Comparison of ENCODE assay signal across 12 cellular contexts in the genomic region with DNA sequence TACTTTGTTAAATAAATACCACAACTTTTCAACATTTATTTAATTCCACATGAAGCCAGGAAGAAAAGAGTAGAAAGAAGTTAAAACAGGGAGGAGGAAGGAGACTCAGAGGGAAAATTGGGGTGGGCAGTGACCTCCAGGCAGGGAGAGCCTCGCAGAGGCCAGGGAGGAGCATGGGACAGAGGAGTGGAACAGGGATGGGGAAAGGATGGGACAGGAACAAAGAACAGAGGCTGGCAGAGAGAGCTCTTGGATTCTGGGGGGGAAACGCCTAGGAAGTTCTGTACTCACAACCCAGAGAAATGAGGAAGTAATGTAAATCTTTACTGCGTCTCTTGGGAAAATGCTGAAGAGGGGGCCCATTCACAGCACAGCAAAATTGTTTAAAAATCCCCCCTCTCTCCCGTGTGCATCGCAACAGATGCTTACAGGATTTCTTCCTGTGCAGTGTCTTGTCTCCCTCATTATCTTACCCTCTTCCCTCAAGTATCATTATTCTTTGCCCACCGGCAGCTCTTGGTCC.
A peak's percentile ranks its signal among the peaks of the same experiment; 100 is the strongest.
DNase-seq lines count a peak whose midpoint lies in the region; ATAC-seq and TF ChIP-seq lines count a peak whose summit lies in the region.
"Had no signal": no experiment of that assay in that cellular context is flagged by ENCODE, and none has a peak within 500 bp of the region (broad histone marks: within the 10 kb centered on the region; RNA-seq: fewer than 3 reads in every experiment).

No MANE protein-coding gene starts in this region.

- peaks cover 20% of the 10 kb centered on the region for H3K4me1 Mint-ChIP-seq in nephron

- H3K36me3 Mint-ChIP-seq in nephron (ENCODE audit: low read depth), result no peaks in the 10 kb centered on the region

- no peaks in the 10 kb centered on the region for H3K9me3 Mint-ChIP-seq in nephron

- DNase-seq in MV-4-11 (lab: John Stamatoyannopoulos, UW) (peak; percentile 37), activated gamma-delta T cell (lab: John Stamatoyannopoulos, UW) (no peak), NCI-H1436 treated with DMSO at 0.1 percent for 48 hours (lab: John Stamatoyannopoulos, UW) (no peak), activated gamma-delta T cell treated with Interleukin-2 at 50 U/mL for 16 hours (no peak)
- DNase-seq: anterior cingulate cortex, DMS79, NCI-H2171, pancreas had no signal

- ATAC-seq in GM19023 (IDR thresholded peaks at IDR 0.05; ENCODE audit: unreplicated experiment) (peak; percentile 69), HG02623 (IDR thresholded peaks at IDR 0.05; ENCODE audit: unreplicated experiment) (peak; percentile 68), HG02981 (IDR thresholded peaks at IDR 0.05; ENCODE audit: unreplicated experiment) (no peak)
- ATAC-seq: pancreas had no signal

- no peak for TF ChIP-seq CTCF in nephron (IDR thresholded peaks at IDR 0.05; ENCODE audit: unreplicated experiment in 3 of 3)

- no peaks in the 10 kb centered on the region for H3K27me3 Mint-ChIP-seq in nephron (ENCODE audit: low read depth)

- H3K4me3 Mint-ChIP-seq in nephron, result no peak overlapping the region

- peak overlapping the region; percentile 19 to 62 (median 51) for H3K27ac Mint-ChIP-seq in nephron
